Comparison of ENCODE assay signal across 17 cellular contexts in genomic region chr10:93147281-93147680, GRCh38.
"Had no signal": no experiment of that assay in that cellular context is flagged by ENCODE, and none has a peak within 500 bp of the region (broad histone marks: within the 10 kb centered on the region; RNA-seq: fewer than 3 reads in every experiment).

No MANE protein-coding gene starts in this region.

- H3K27me3 ChIP-seq: ovary, upper lobe of left lung, uterus had no signal

- H3K27ac ChIP-seq: coronary artery, heart left ventricle, ovary, upper lobe of left lung, uterus had no signal

- H3K36me3 ChIP-seq: heart left ventricle, ovary, upper lobe of left lung, uterus had no signal

- DNase-seq: effector CD4-positive, alpha-beta T cell; heart left ventricle; hippocampal formation; kidney glomerular epithelial cell; natural killer cell; ovary; right cardiac atrium; small intestine; stimulated activated CD4-positive, alpha-beta T cell treated with anti-CD3 and anti-CD28 coated beads, Interleukin-2, amount 100 ng/mL, for 48 hours; stimulated activated naive CD4-positive, alpha-beta T cell treated with Interleukin-2 at 50 U/mL for 16 hours; upper lobe of left lung; uterus had no signal

- ATAC-seq: esophagus mucosa, heart left ventricle, left lobe of liver, natural killer cell, right cardiac atrium had no signal

- H3K27ac Mint-ChIP-seq: natural killer cell had no signal

- H3K4me1 ChIP-seq: upper lobe of left lung, uterus had no signal

- H3K4me3 ChIP-seq: coronary artery, heart left ventricle, ovary, upper lobe of left lung, uterus had no signal

- H3K9me3 ChIP-seq: ovary, upper lobe of left lung, uterus had no signal

- H3K36me3 Mint-ChIP-seq: natural killer cell had no signal

- H3K9me3 Mint-ChIP-seq: natural killer cell had no signal

- FAIRE-seq: frontal cortex, small intestine had no signal

- H3K4me1 Mint-ChIP-seq: natural killer cell, neural crest cell had no signal

- H3K4me3 Mint-ChIP-seq: natural killer cell, neural crest cell had no signal
